Comparison of ENCODE assay signal across 1 cellular context in genomic region chr13:49810825-49811526, GRCh38.
TF ChIP-seq lines count a peak whose summit lies in the region.

No MANE protein-coding gene starts in this region.

TF ChIP-seq in GM12878, 131 proteins besides CTCF, POLR2A, EP300 and RAD21 (continued from another document):
- TF ChIP-seq NKRF (conservative IDR thresholded peaks at IDR 0.05) (no peak), MYC (IDR thresholded peaks at IDR 0.05; ENCODE audit: insufficient read depth, insufficient read length, insufficient replicate concordance, low read length, severe bottlenecking) (no peak), ZNF217 (IDR thresholded peaks at IDR 0.05) (no peak), FOS (IDR thresholded peaks at IDR 0.05; ENCODE audit: borderline replicate concordance, extremely low read depth, insufficient read length) (no peak), NR2F1 (conservative IDR thresholded peaks at IDR 0.05) (no peak), MAX (IDR thresholded peaks at IDR 0.05; ENCODE audit: low read depth, low read length) (no peak), POLR2AphosphoS2 (IDR thresholded peaks at IDR 0.05; ENCODE audit: low read depth, low read length) (no peak), MEF2A (IDR thresholded peaks at IDR 0.05; ENCODE audit: insufficient read depth, low read depth, low read length) (no peak), CHD1 (IDR thresholded peaks at IDR 0.05; ENCODE audit: low read depth, low read length) (no peak), POLR2AphosphoS5 (IDR thresholded peaks at IDR 0.05; ENCODE audit: low read length) (no peak), RB1 (IDR thresholded peaks at IDR 0.05; ENCODE audit: borderline replicate concordance) (no peak), CREM (IDR thresholded peaks at IDR 0.05; ENCODE audit: low read depth) (no peak), ZNF384 (IDR thresholded peaks at IDR 0.05; ENCODE audit: borderline replicate concordance, low read depth, low read length) (no peak), MEF2B (IDR thresholded peaks at IDR 0.05; ENCODE audit: partially characterized antibody, poor library complexity, severe bottlenecking) (no peak), SIX5 (IDR thresholded peaks at IDR 0.05; ENCODE audit: low read depth, low read length, severe bottlenecking) (no peak), ATF7 (IDR thresholded peaks at IDR 0.05; ENCODE audit: low read depth) (no peak), BACH1 (IDR thresholded peaks at IDR 0.05; ENCODE audit: borderline replicate concordance) (no peak)
